In genomic region chr1:32246888-32247273, GRCh38 we compare ENCODE assay signal across 9 cellular contexts. TPM values are rescaled to one million over a fixed set of nuclear protein-coding genes. Genes with fewer than 3 reads are reported as not detected.
DNase-seq lines count a peak whose midpoint lies in the region; ATAC-seq and TF ChIP-seq lines count a peak whose summit lies in the region.
"Had no signal": no experiment of that assay in that cellular context is flagged by ENCODE, and none has a peak within 500 bp of the region (broad histone marks: within the 10 kb centered on the region; RNA-seq: fewer than 3 reads in every experiment).

Gene FAM167B, plus strand, starts transcription at chr1:32247222. Its CDS starts 200 bp downstream, at chr1:32247422.

- H3K36me3 ChIP-seq in GM23248 (ENCODE audit: low read depth): no peaks in the 10 kb centered on the region
- H3K36me3 ChIP-seq in skeletal muscle tissue (ENCODE audit: control insufficient read depth in 3 of 3, insufficient read depth in 3 of 3, low read length in 3 of 3): no peaks in the 10 kb centered on the region
- no peaks in the 10 kb centered on the region for H3K36me3 ChIP-seq in BE2C

- in situ Hi-C loops in GM23248 (cut with MboI): no loop called here

- peaks cover 27% of the 10 kb centered on the region for H3K4me1 ChIP-seq in GM23248 (ENCODE audit: insufficient read depth)
- H3K4me1 ChIP-seq in skeletal muscle tissue (ENCODE audit: control insufficient read depth in 3 of 3, insufficient read depth in 3 of 3, low read length in 3 of 3): peaks cover 22 to 50% (median 27%) of the 10 kb centered on the region in 3 donors
- no peaks in the 10 kb centered on the region for H3K4me1 ChIP-seq in BE2C

- H2AFZ ChIP-seq in GM23248: peak within 1 kb of the TSS; percentile 66

- H3K27ac ChIP-seq in GM23248 (peak within 1 kb of the TSS; percentile 69), skeletal muscle tissue (ENCODE audit: low read depth, low read length) (peak within 1 kb of the TSS; percentile 54)

- no peaks in the 10 kb centered on the region for H3K27me3 Mint-ChIP-seq in activated T-helper 17 cell treated with anti-CD3 and anti-CD28 coated beads, Interleukin-2, amount 50 U/mL, for 72 hours

- no peaks in the 10 kb centered on the region for H3K9me3 ChIP-seq in GM23248 (ENCODE audit: low read depth)
- H3K9me3 ChIP-seq in skeletal muscle tissue (ENCODE audit: control insufficient read depth in 3 of 3, low read length in 3 of 3): no peaks in the 10 kb centered on the region
- no peaks in the 10 kb centered on the region for H3K9me3 ChIP-seq in BE2C

- peak within 1 kb of the TSS; percentile 93 for H3K27ac Mint-ChIP-seq in activated T-helper 17 cell treated with anti-CD3 and anti-CD28 coated beads, Interleukin-2, amount 50 U/mL, for 72 hours

- peaks cover 26% of the 10 kb centered on the region for H3K4me1 Mint-ChIP-seq in activated T-helper 17 cell treated with anti-CD3 and anti-CD28 coated beads, Interleukin-2, amount 50 U/mL, for 72 hours

- H3K9ac ChIP-seq in GM23248 (peak within 1 kb of the TSS; percentile 49), skeletal muscle tissue (ENCODE audit: low read depth in 1 of 3, low read length in 3 of 3) (peak within 1 kb of the TSS in 2 of 3 donors; percentile 33 to 40)

- H3K4me2 ChIP-seq in GM23248 (ENCODE audit: unreplicated experiment): peak within 1 kb of the TSS; percentile 27

- peaks cover 11% of the 10 kb centered on the region; the same call in 1 of the 2 replicates for H3F3A ChIP-seq in GM23248 (ENCODE audit: insufficient read depth)

- 0% methylated on average over 3 of the region's 3 CpGs for WGBS in GM23248 (ENCODE audit: low coverage in 1 of 2, low lambda C conversion rate in 2 of 2, missing lambda C conversion rate in 2 of 2), 2 experiments

- H3K9me3 Mint-ChIP-seq in activated T-helper 17 cell treated with anti-CD3 and anti-CD28 coated beads, Interleukin-2, amount 50 U/mL, for 72 hours: no peaks in the 10 kb centered on the region

- DNase-seq in GM23248 (peak; percentile 93), cardiac septum (ENCODE audit: low spot score) (peak; percentile 79), CD1c-positive myeloid dendritic cell (ENCODE audit: extremely low spot score) (no peak), SKM-1 treated with dmso at 0.1 percent for 144 hours (lab: John Stamatoyannopoulos, UW; ENCODE audit: unreplicated experiment) (no peak), NCI-H446 treated with DMSO at 0.1 percent for 48 hours (lab: John Stamatoyannopoulos, UW) (no peak), BE2C (no peak)
- DNase-seq: NCI-H1930 had no signal

- ATAC-seq in activated T-helper 17 cell treated with anti-CD3 and anti-CD28 coated beads, Interleukin-2, amount 50 U/mL, for 72 hours (replicated peaks): no peak

- peaks cover 14% of the 10 kb centered on the region for H3K36me3 Mint-ChIP-seq in activated T-helper 17 cell treated with anti-CD3 and anti-CD28 coated beads, Interleukin-2, amount 50 U/mL, for 72 hours (ENCODE audit: low read depth)

- intact Hi-C loops in cardiac septum (cut with DNase I): no loop called here

- no peak for TF ChIP-seq CTCF in BE2C (IDR thresholded peaks at IDR 0.05; ENCODE audit: low read depth, low read length)

- H3K79me2 ChIP-seq in GM23248 (ENCODE audit: insufficient read depth): no peaks in the 10 kb centered on the region

- no peaks in the 10 kb centered on the region for H4K20me1 ChIP-seq in GM23248 (ENCODE audit: insufficient read depth)

- no peaks in the 10 kb centered on the region for H3K9me2 ChIP-seq in GM23248 (ENCODE audit: insufficient read depth)

- H3K27me3 ChIP-seq in GM23248 (replicated peaks; ENCODE audit: insufficient read depth): no peaks in the 10 kb centered on the region
- no peaks in the 10 kb centered on the region for H3K27me3 ChIP-seq in skeletal muscle tissue (ENCODE audit: control insufficient read depth in 3 of 3, insufficient read depth in 3 of 3, low read length in 3 of 3)
- no peaks in the 10 kb centered on the region for H3K27me3 ChIP-seq in BE2C

- H3K4me3 ChIP-seq in GM23248 (no peak within 1 kb of the TSS), skeletal muscle tissue (ENCODE audit: low read length in 3 of 3) (peak within 1 kb of the TSS in 2 of 3 donors; percentile 29 to 38), BE2C (ENCODE audit: low read depth, low read length) (no peak within 1 kb of the TSS)

- H3K4me3 Mint-ChIP-seq in activated T-helper 17 cell treated with anti-CD3 and anti-CD28 coated beads, Interleukin-2, amount 50 U/mL, for 72 hours: peak within 1 kb of the TSS; percentile 99

RNA-seq across cellular contexts. Expression of gene FAM167B, which starts in this region (rescaled TPM):
- 3.0 and 4.2 TPM in 2 replicates for total RNA-seq in GM23248 (2014; rRNA removed; shearing (Covaris generic))
- polyA plus RNA-seq in GM23248 (2016; fragmentation: Nextera tagmentation; extraction: Ambion mirVana): 5.0 and 5.1 TPM in 2 replicates
- total RNA-seq in activated T-helper 17 cell treated with anti-CD3 and anti-CD28 coated beads, Interleukin-2, amount 50 U/mL, for 72 hours: 1 to 10 TPM in 1 of 2 donors, under 1 TPM in 1; 0.99 to 1.1 TPM
- total RNA-seq in cardiac septum (5.4 TPM), skeletal muscle tissue (1.6 TPM)
- 0.48 TPM for polyA plus RNA-seq in BE2C (2012; ENCODE audit: insufficient read depth, insufficient read length, low read depth)

Comparison
In these comparisons a context has a peak if more than half of its experiments do, and no peak if none do; other contexts are left out.
1. DNase-seq: peak in GM23248 (single experiment) and cardiac septum (single experiment); none in CD1c-positive myeloid dendritic cell (single experiment), SKM-1 treated with dmso at 0.1 percent for 144 hours (single experiment), NCI-H446 treated with DMSO at 0.1 percent for 48 hours (single experiment) and BE2C (single experiment).
2. H3K4me3 ChIP-seq: peak in skeletal muscle tissue (2 of 3); none in GM23248 (single experiment) and BE2C (single experiment).